In the genomic region with DNA sequence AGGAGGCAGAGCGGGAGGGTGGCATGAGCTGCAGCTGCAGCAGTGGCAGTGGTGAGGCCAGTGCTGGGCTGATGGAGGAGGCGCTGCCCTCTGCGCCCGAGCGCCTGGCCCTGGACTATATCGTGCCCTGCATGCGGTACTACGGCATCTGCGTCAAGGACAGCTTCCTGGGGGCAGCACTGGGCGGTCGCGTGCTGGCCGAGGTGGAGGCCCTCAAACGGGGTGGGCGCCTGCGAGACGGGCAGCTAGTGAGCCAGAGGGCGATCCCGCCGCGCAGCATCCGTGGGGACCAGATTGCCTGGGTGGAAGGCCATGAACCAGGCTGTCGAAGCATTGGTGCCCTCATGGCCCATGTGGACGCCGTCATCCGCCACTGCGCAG, we compare ENCODE assay signal across 11 cellular contexts. TPM values are rescaled to one million over a fixed set of nuclear protein-coding genes. Genes with fewer than 3 reads are reported as not detected.
DNase-seq lines count a peak whose midpoint lies in the region; ATAC-seq and TF ChIP-seq lines count a peak whose summit lies in the region.
"Had no signal": no experiment of that assay in that cellular context is flagged by ENCODE, and none has a peak within 500 bp of the region (broad histone marks: within the 10 kb centered on the region; RNA-seq: fewer than 3 reads in every experiment).

No MANE protein-coding gene starts in this region.

- no peak overlapping the region for H3K14ac ChIP-seq in IMR-90 (replicated peaks; ENCODE audit: low read depth, low read length)

- no peak overlapping the region for H3K56ac ChIP-seq in IMR-90 (ENCODE audit: extremely low read depth, insufficient read depth, low read length)

- H3K27ac ChIP-seq in AG04450 (ENCODE audit: low read depth, low read length), result no peak overlapping the region
- H3K27ac ChIP-seq in IMR-90 (ENCODE audit: insufficient read depth, low read length), result no peak overlapping the region
- no peak overlapping the region for H3K27ac ChIP-seq in PC-9

- peaks cover 8 to 71% of the 10 kb centered on the region in 2 experiments; a peak in 3 of 4 replicates for H3K79me1 ChIP-seq in IMR-90 (ENCODE audit: low read depth in 1 of 2, low read length in 2 of 2)

- H4K5ac ChIP-seq in IMR-90 (ENCODE audit: low read depth, low read length), result no peak overlapping the region

- no peak overlapping the region for H2BK15ac ChIP-seq in IMR-90 (ENCODE audit: low read depth, low read length)

- no peak overlapping the region for H2AK9ac ChIP-seq in IMR-90 (replicated peaks; ENCODE audit: low read depth, low read length, poor library complexity)

- H3K4me3 ChIP-seq in AG04450 (ENCODE audit: low read depth, low read length) (peak overlapping the region; percentile 82), IMR-90 (ENCODE audit: insufficient read depth, low read depth, low read length) (no peak overlapping the region; the same call in 1 of the 2 replicates), PC-9 (no peak overlapping the region)

- H3K4me3 Mint-ChIP-seq in chondrocyte (ENCODE audit: unreplicated experiment) (peak overlapping the region; percentile 92), nephron (peak overlapping the region; percentile 98 to 99 (median 99))

- no peak overlapping the region for H2BK20ac ChIP-seq in IMR-90 (ENCODE audit: low read depth, low read length)

- H3K4me2 ChIP-seq in IMR-90 (ENCODE audit: low read depth, low read length) (peak overlapping the region; percentile 35; the same call in 1 of the 2 replicates), PC-9 (no peak overlapping the region)

- CTCF ChIA-PET in AG04450 (lab: Charles Lee), result no interaction called here
- CTCF ChIA-PET in IMR-90 (lab: Yijun Ruan, JAX), result no interaction called here
- CTCF ChIA-PET in PC-9 (lab: Charles Lee), result interaction anchor here (0.6 kb wide), 1 partner anchor 19 kb away, joined by 4 read pairs; no protein-coding TSS in a partner anchor

- no peak overlapping the region for H4K91ac ChIP-seq in IMR-90 (ENCODE audit: insufficient read depth, low read depth, low read length)

- POLR2A ChIA-PET in AG04450 (lab: Yijun Ruan, JAX) (no interaction called here), IMR-90 (lab: Charles Lee; ENCODE audit: unreplicated experiment) (interaction anchor here (0.6 to 0.7 kb wide), 2 partner anchors 19 to 59 kb away, joined by 3 to 11 read pairs; no protein-coding TSS in a partner anchor), PC-9 (lab: Charles Lee; ENCODE audit: unreplicated experiment) (no interaction called here)

- H4K20me1 ChIP-seq in IMR-90 (ENCODE audit: insufficient read depth, low read length), result peaks cover 63% of the 10 kb centered on the region
- peaks cover 44% of the 10 kb centered on the region for H4K20me1 ChIP-seq in PC-9 (ENCODE audit: insufficient read depth)

- peak overlapping the region; percentile 28; the same call in 1 of the 2 replicates for H3K23ac ChIP-seq in IMR-90 (ENCODE audit: low read depth, low read length)

- H3K36me3 ChIP-seq in IMR-90 (ENCODE audit: control insufficient read depth, insufficient read depth, low read length) (peaks cover 44% of the 10 kb centered on the region), PC-9 (ENCODE audit: low read depth) (peaks cover 7% of the 10 kb centered on the region)

- H3F3A ChIP-seq in PC-9 (ENCODE audit: insufficient read depth, low read depth), result peaks cover 5% of the 10 kb centered on the region; the same call in 1 of the 2 replicates

- 94% methylated on average over 21 of the region's 27 CpGs; no CpG with 5 or more reads in 1 of the 2 experiments for WGBS in IMR-90 (ENCODE audit: extremely low coverage in 2 of 2, insufficient read length in 1 of 2), 2 experiments

- intact Hi-C loops in IMR-90 (cut with micrococcal nuclease), result no loop called here
- intact Hi-C loops in PC-9 (cut with micrococcal nuclease; ENCODE audit: unreplicated experiment), result no loop called here

- TF ChIP-seq RAD21 in IMR-90 (IDR thresholded peaks at IDR 0.05; ENCODE audit: low read length), result no peak

- no peaks in the 10 kb centered on the region for H3K27me3 ChIP-seq in AG04450 (ENCODE audit: control insufficient read depth, insufficient read depth, low read length)
- H3K27me3 ChIP-seq in IMR-90 (ENCODE audit: control insufficient read depth, insufficient read depth, low read length), result no peaks in the 10 kb centered on the region
- H3K27me3 ChIP-seq in PC-9 (ENCODE audit: insufficient read depth, low read depth), result no peaks in the 10 kb centered on the region

- H3K9me2 ChIP-seq in PC-9 (ENCODE audit: insufficient read depth), result no peaks in the 10 kb centered on the region

- no TSS peak for BruUV-seq in IMR-90 (replicated peaks; lab: Mats Ljungman, UMichigan)
- no TSS peak for BruUV-seq in PC-9 (replicated peaks; lab: Mats Ljungman, UMichigan)

- no peak overlapping the region for H4K8ac ChIP-seq in IMR-90 (ENCODE audit: low read depth in 2 of 2, low read length in 2 of 2)

- H3K27ac Mint-ChIP-seq in chondrocyte (ENCODE audit: unreplicated experiment), result no peak overlapping the region
- no peak overlapping the region for H3K27ac Mint-ChIP-seq in nephron

- ATAC-seq in IMR-90 (ENCODE audit: low read depth) (no peak), HG03469 (IDR thresholded peaks at IDR 0.05; ENCODE audit: unreplicated experiment) (no peak), HG03460 (IDR thresholded peaks at IDR 0.05; ENCODE audit: unreplicated experiment) (no peak)

- H2AK5ac ChIP-seq in IMR-90 (ENCODE audit: low read depth, low read length), result no peak overlapping the region

- no peak for TF ChIP-seq CTCF in AG04450 (IDR thresholded peaks at IDR 0.05; ENCODE audit: low read depth, low read length)
- TF ChIP-seq CTCF in IMR-90 (conservative IDR thresholded peaks at IDR 0.05; ENCODE audit: low read depth, low read length), result no peak
- no peak for TF ChIP-seq CTCF in chondrocyte (IDR thresholded peaks at IDR 0.05)
- no peak for TF ChIP-seq CTCF in nephron (IDR thresholded peaks at IDR 0.05; ENCODE audit: unreplicated experiment in 3 of 3)
- TF ChIP-seq CTCF in PC-9 (conservative IDR thresholded peaks at IDR 0.05), result no peak

- H3K9me3 ChIP-seq in AG04450 (ENCODE audit: control insufficient read depth, insufficient read depth, low read length), result no peaks in the 10 kb centered on the region; the same call in 1 of the 2 replicates
- no peaks in the 10 kb centered on the region for H3K9me3 ChIP-seq in IMR-90 (ENCODE audit: control insufficient read depth, insufficient read depth, low read length)
- no peaks in the 10 kb centered on the region for H3K9me3 ChIP-seq in PC-9 (ENCODE audit: insufficient read depth, low read depth)

- H2BK120ac ChIP-seq in IMR-90 (ENCODE audit: low read depth, low read length), result no peak overlapping the region

- H3K27me3 Mint-ChIP-seq in chondrocyte (ENCODE audit: low read depth) (no peaks in the 10 kb centered on the region), nephron (ENCODE audit: low read depth) (no peaks in the 10 kb centered on the region)

- H2AFZ ChIP-seq in IMR-90 (replicated peaks; ENCODE audit: low read length, poor library complexity) (peak overlapping the region; percentile 10), PC-9 (no peak overlapping the region)

- in situ Hi-C loops in IMR-90 (cut with MboI; ENCODE audit: low sequenced_read_pairs), result no loop called here

- H3K9me3 Mint-ChIP-seq in chondrocyte (ENCODE audit: low read depth) (no peaks in the 10 kb centered on the region), nephron (no peaks in the 10 kb centered on the region)

- H3K4ac ChIP-seq in IMR-90 (ENCODE audit: low read depth, low read length), result no peak overlapping the region

- H3K9ac ChIP-seq in IMR-90 (ENCODE audit: low read depth, low read length), result no peak overlapping the region

- H3K36me3 Mint-ChIP-seq in chondrocyte (ENCODE audit: low read depth) (peaks cover 10% of the 10 kb centered on the region), nephron (ENCODE audit: low read depth) (peaks cover 27% of the 10 kb centered on the region)

- H3K4me1 ChIP-seq in IMR-90 (ENCODE audit: control insufficient read depth, insufficient read depth, low read length), result peaks cover 36% of the 10 kb centered on the region
- H3K4me1 ChIP-seq in PC-9 (replicated peaks; ENCODE audit: insufficient read depth), result peaks cover 32% of the 10 kb centered on the region

- peaks cover 51% of the 10 kb centered on the region for H3K79me2 ChIP-seq in PC-9 (ENCODE audit: low read depth)

- no peak for DNase-seq in AG04450 (ENCODE audit: low read depth, low spot score)
- no peak for DNase-seq in IMR-90
- no peak for DNase-seq in chondrocyte (ENCODE audit: low spot score)
- DNase-seq in PC-9, result no peak
- no peak for DNase-seq in stimulated activated naive CD4-positive, alpha-beta T cell (lab: John Stamatoyannopoulos, UW)
- DNase-seq: GDM1, kidney glomerular epithelial cell had no signal

- H3K9me1 ChIP-seq in IMR-90 (ENCODE audit: insufficient read depth, low read length), result peaks cover 34% of the 10 kb centered on the region

- dilution Hi-C loops in IMR-90 (cut with HindIII; ENCODE audit: low sequenced_read_pairs, unreplicated experiment), result no loop called here

- H3K4me1 Mint-ChIP-seq in chondrocyte (ENCODE audit: low read depth), result peaks cover 73% of the 10 kb centered on the region
- peaks cover 51% of the 10 kb centered on the region for H3K4me1 Mint-ChIP-seq in nephron

- TF ChIP-seq POLR2A in IMR-90 (IDR thresholded peaks at IDR 0.05; ENCODE audit: low read depth, low read length), result no peak

- H3K18ac ChIP-seq in IMR-90 (ENCODE audit: low read depth, low read length), result no peak overlapping the region

- no peak overlapping the region for H2BK5ac ChIP-seq in IMR-90 (ENCODE audit: low read depth, low read length, poor library complexity, severe bottlenecking)

RNA-seq across cellular contexts. Expression of a gene that starts 2.0 kb away (rescaled TPM):
- polyA plus RNA-seq in AG04450 (2011; rRNA removed) (28.2 and 40.6 TPM in 2 replicates), IMR-90 (2012; rRNA removed) (60.2 and 62.7 TPM in 2 replicates)
- polyA minus RNA-seq in AG04450 (2011; rRNA and poly(A)+ RNA removed), result 35.8 and 54.2 TPM in 2 replicates
- total RNA-seq in IMR-90 (2012; rRNA removed) (50.5 and 54.1 TPM in 2 replicates), chondrocyte (74.6 to 83.1 TPM (median 83.0 TPM) in 3 replicates), PC-9 (2021) (78.4 and 78.5 TPM in 2 replicates)
- polyA plus RNA-seq in IMR-90 (2012; cell fraction: cytosol; rRNA removed), result 39.4 and 78.4 TPM in 2 replicates
- polyA plus RNA-seq in IMR-90 (2012; cell fraction: nucleus; rRNA removed; ENCODE audit: low replicate concordance), result 64.4 and 149 TPM in 2 replicates

RNA-seq across cellular contexts. Expression of a gene that starts 22.9 kb away (rescaled TPM):
- 14.0 and 16.2 TPM in 2 replicates for polyA plus RNA-seq in AG04450 (2011; rRNA removed)
- polyA minus RNA-seq in AG04450 (2011; rRNA and poly(A)+ RNA removed), result 6.3 and 12.9 TPM in 2 replicates
- 7.9 and 8.3 TPM in 2 replicates for total RNA-seq in IMR-90 (2012; rRNA removed)
- polyA plus RNA-seq in IMR-90 (2012; rRNA removed), result 21.4 and 25.9 TPM in 2 replicates
- polyA plus RNA-seq in IMR-90 (2012; cell fraction: cytosol; rRNA removed), result 49.0 and 50.2 TPM in 2 replicates
- 34.1 and 62.8 TPM in 2 replicates for polyA plus RNA-seq in IMR-90 (2012; cell fraction: nucleus; rRNA removed; ENCODE audit: low replicate concordance)
- 19.2 to 23.4 TPM (median 23.2 TPM) in 3 replicates for total RNA-seq in chondrocyte
- total RNA-seq in PC-9 (2021), result 22.2 and 24.8 TPM in 2 replicates

RNA-seq across cellular contexts. Expression of a gene that starts 25.7 kb away (rescaled TPM):
- polyA plus RNA-seq in AG04450 (2011; rRNA removed) (not detected in 2 replicates), IMR-90 (2012; rRNA removed) (0.44 TPM in 1 of 2 replicates, not detected in the other)
- not detected in 2 replicates for polyA minus RNA-seq in AG04450 (2011; rRNA and poly(A)+ RNA removed)
- total RNA-seq in IMR-90 (2012; rRNA removed) (not detected in 2 replicates), chondrocyte (1.4 to 2.6 TPM (median 2.4 TPM) in 3 replicates), PC-9 (2021) (2.5 and 2.7 TPM in 2 replicates)
- 0.24 and 1.6 TPM in 2 replicates for polyA plus RNA-seq in IMR-90 (2012; cell fraction: cytosol; rRNA removed)
- polyA plus RNA-seq in IMR-90 (2012; cell fraction: nucleus; rRNA removed; ENCODE audit: low replicate concordance), result 0.64 TPM in 1 of 2 replicates, not detected in the other

RNA-seq across cellular contexts. Expression of a gene that starts 49.3 kb away (rescaled TPM):
- polyA plus RNA-seq in AG04450 (2011; rRNA removed) (not detected in 2 replicates), IMR-90 (2012; rRNA removed) (not detected in 2 replicates)
- polyA minus RNA-seq in AG04450 (2011; rRNA and poly(A)+ RNA removed), result not detected in 2 replicates
- total RNA-seq in IMR-90 (2012; rRNA removed) (not detected in 2 replicates), chondrocyte (not detected in 3 replicates), PC-9 (2021) (not detected in 2 replicates)
- not detected in 2 replicates for polyA plus RNA-seq in IMR-90 (2012; cell fraction: cytosol; rRNA removed)
- not detected in 2 replicates for polyA plus RNA-seq in IMR-90 (2012; cell fraction: nucleus; rRNA removed; ENCODE audit: low replicate concordance)
- total RNA-seq: H4 had no signal

RNA-seq across cellular contexts. Expression of a gene that starts 50.0 kb away (rescaled TPM):
- polyA plus RNA-seq in AG04450 (2011; rRNA removed), result 126 and 133 TPM in 2 replicates
- polyA minus RNA-seq in AG04450 (2011; rRNA and poly(A)+ RNA removed), result 229 and 285 TPM in 2 replicates
- 28.3 and 30.3 TPM in 2 replicates for total RNA-seq in IMR-90 (2012; rRNA removed)
- 81.3 and 158 TPM in 2 replicates for polyA plus RNA-seq in IMR-90 (2012; rRNA removed)
- polyA plus RNA-seq in IMR-90 (2012; cell fraction: cytosol; rRNA removed), result 89.7 and 101 TPM in 2 replicates
- 76.5 and 101 TPM in 2 replicates for polyA plus RNA-seq in IMR-90 (2012; cell fraction: nucleus; rRNA removed; ENCODE audit: low replicate concordance)
- 34.9 to 64.6 TPM (median 37.0 TPM) in 3 replicates for total RNA-seq in chondrocyte
- total RNA-seq in PC-9 (2021), result 119 and 147 TPM in 2 replicates
